Comparison of ENCODE assay signal across 8 cellular contexts in the genomic region with DNA sequence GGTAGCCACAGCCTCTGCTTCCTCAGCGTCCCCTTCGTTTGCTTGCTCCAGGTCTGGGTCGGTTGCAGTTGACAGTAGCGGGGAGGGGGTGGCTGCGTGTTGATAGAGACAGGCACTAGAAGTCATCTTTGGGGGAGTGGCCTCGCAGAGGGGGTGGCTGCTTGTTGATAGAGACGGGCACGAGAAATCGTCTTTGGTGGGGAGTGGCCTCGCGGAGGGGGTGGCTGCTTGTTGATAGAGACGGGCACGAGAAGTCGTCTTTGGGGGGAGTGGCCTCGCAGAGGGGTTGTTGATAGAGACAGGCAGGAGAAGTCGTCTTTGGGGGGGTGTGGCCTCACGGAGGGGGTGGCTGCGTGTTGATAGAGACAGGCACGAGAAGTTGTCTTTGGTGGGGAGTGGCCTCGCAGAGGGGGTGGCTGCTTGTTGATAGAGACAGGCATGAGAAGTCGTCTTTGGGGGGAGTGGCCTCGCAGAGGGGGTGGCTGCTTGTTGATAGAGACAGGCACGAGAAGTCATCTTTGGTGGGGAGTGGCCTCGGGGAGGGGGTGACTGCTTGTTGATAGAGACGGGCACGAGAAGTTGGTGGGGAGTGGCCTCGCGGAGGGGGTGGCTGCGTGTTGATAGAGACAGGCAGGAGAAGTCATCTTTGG.
DNase-seq lines count a peak whose midpoint lies in the region; ATAC-seq and TF ChIP-seq lines count a peak whose summit lies in the region.

No MANE protein-coding gene starts in this region.

- WGBS in ectodermal cell, 2 experiments: 5 to 6% methylated on average over 29 of the region's 29 CpGs

- H3K27me3 ChIP-seq in ectodermal cell (ENCODE audit: control insufficient read depth, insufficient read depth, low read length, poor library complexity, severe bottlenecking): no peaks in the 10 kb centered on the region
- H3K27me3 ChIP-seq in naive thymus-derived CD4-positive, alpha-beta T cell (ENCODE audit: control insufficient read depth in 2 of 2, insufficient read depth in 2 of 2, low read length in 2 of 2): no peaks in the 10 kb centered on the region

- peaks cover 0 to 2% (median 1%) of the 10 kb centered on the region in 3 donors for H3K27me3 Mint-ChIP-seq in CD14-positive monocyte (ENCODE audit: low read depth in 3 of 3)
- no peaks in the 10 kb centered on the region for H3K27me3 Mint-ChIP-seq in naive thymus-derived CD4-positive, alpha-beta T cell

- peaks cover 0 to 4% of the 10 kb centered on the region in 2 donors for H3K36me3 Mint-ChIP-seq in CD14-positive monocyte
- peaks cover 0 to 28% (median 12%) of the 10 kb centered on the region in 5 donors for H3K36me3 Mint-ChIP-seq in naive thymus-derived CD4-positive, alpha-beta T cell

- H3K36me3 ChIP-seq in ectodermal cell (ENCODE audit: control insufficient read depth, insufficient read depth, low read length): peaks cover 3% of the 10 kb centered on the region
- H3K36me3 ChIP-seq in naive thymus-derived CD4-positive, alpha-beta T cell (ENCODE audit: control insufficient read depth in 2 of 3, insufficient read depth in 3 of 3, low read length in 3 of 3): no peaks in the 10 kb centered on the region

- H3K27ac ChIP-seq in ectodermal cell (ENCODE audit: insufficient read depth, low read depth, low read length, poor library complexity, severe bottlenecking): no peak overlapping the region
- H3K27ac ChIP-seq in naive thymus-derived CD4-positive, alpha-beta T cell (ENCODE audit: low read depth, low read length): peak overlapping the region; percentile 38

- H3K4me3 ChIP-seq in ectodermal cell (ENCODE audit: insufficient read depth, low read depth, low read length): peak overlapping the region; percentile 22
- H3K4me3 ChIP-seq in naive thymus-derived CD4-positive, alpha-beta T cell (ENCODE audit: low read length): peak overlapping the region; percentile 24

- H3K4me3 Mint-ChIP-seq in CD14-positive monocyte: peak overlapping the region; percentile 67 to 79
- H3K4me3 Mint-ChIP-seq in naive thymus-derived CD4-positive, alpha-beta T cell: peak overlapping the region; percentile 18 to 90 (median 84)

- intact Hi-C loops in CD14-positive monocyte (cut with micrococcal nuclease): no loop called here
- intact Hi-C loops in naive thymus-derived CD4-positive, alpha-beta T cell (cut with micrococcal nuclease): no loop called here

- peaks cover 13% of the 10 kb centered on the region for H3K4me1 Mint-ChIP-seq in CD14-positive monocyte
- H3K4me1 Mint-ChIP-seq in naive thymus-derived CD4-positive, alpha-beta T cell: peaks cover 11 to 43% (median 37%) of the 10 kb centered on the region in 7 donors

- peaks cover 24 to 49% (median 37%) of the 10 kb centered on the region in 7 donors for H3K9me3 Mint-ChIP-seq in CD14-positive monocyte
- H3K9me3 Mint-ChIP-seq in naive thymus-derived CD4-positive, alpha-beta T cell: peaks cover 0 to 12% (median 0%) of the 10 kb centered on the region in 11 donors

- in situ Hi-C loops in GM13977 (cut with MboI; ENCODE audit: low pct_unique_long_range_greater_than_20kb, low sequenced_read_pairs, unreplicated experiment): no loop called here

- no peaks in the 10 kb centered on the region for H3K9me3 ChIP-seq in ectodermal cell (ENCODE audit: control insufficient read depth, low read length)
- no peaks in the 10 kb centered on the region for H3K9me3 ChIP-seq in naive thymus-derived CD4-positive, alpha-beta T cell (ENCODE audit: control insufficient read depth in 2 of 3, low read length in 3 of 3)

- peak overlapping the region in 5 of 7 donors; percentile 5 to 69 (median 35) for H3K27ac Mint-ChIP-seq in CD14-positive monocyte
- peak overlapping the region; percentile 57 to 96 (median 89) for H3K27ac Mint-ChIP-seq in naive thymus-derived CD4-positive, alpha-beta T cell

- TF ChIP-seq CTCF in CD14-positive monocyte (IDR thresholded peaks at IDR 0.05) (no peak), GM13977 (IDR thresholded peaks at IDR 0.05; ENCODE audit: extremely low read depth, insufficient read depth, missing control alignments) (no peak)

- no peaks in the 10 kb centered on the region for H3K4me1 ChIP-seq in ectodermal cell (ENCODE audit: control insufficient read depth, insufficient read depth, low read length)
- no peaks in the 10 kb centered on the region for H3K4me1 ChIP-seq in naive thymus-derived CD4-positive, alpha-beta T cell (ENCODE audit: control insufficient read depth in 2 of 2, insufficient read depth in 2 of 2, low read length in 2 of 2)

- peak; percentile 75 for ATAC-seq in naive thymus-derived CD4-positive, alpha-beta T cell

- CTCF ChIA-PET in naive thymus-derived CD4-positive, alpha-beta T cell (lab: Charles Lee): no interaction called here

- no peak for DNase-seq in CD14-positive monocyte (ENCODE audit: low spot score)
- DNase-seq in NCI-H748 (lab: John Stamatoyannopoulos, UW; ENCODE audit: unreplicated experiment): peak; percentile 69
- peak in 6 of 9 donors; percentile 34 to 91 (median 50) for DNase-seq in naive thymus-derived CD4-positive, alpha-beta T cell
- DNase-seq in GM19238 (ENCODE audit: insufficient read length, low spot score): no peak
- DNase-seq in NCI-H2196 (lab: John Stamatoyannopoulos, UW; ENCODE audit: unreplicated experiment): no peak
- no peak for DNase-seq in GM13977 (ENCODE audit: low spot score)
- DNase-seq in NCI-H128 (lab: John Stamatoyannopoulos, UW; ENCODE audit: unreplicated experiment): no peak

- POLR2A ChIA-PET in naive thymus-derived CD4-positive, alpha-beta T cell (lab: Charles Lee): no interaction called here

Comparison
In these comparisons a context has a peak if more than half of its experiments do, and no peak if none do; other contexts are left out.
1. DNase-seq: peak in NCI-H748 (single experiment) and naive thymus-derived CD4-positive, alpha-beta T cell (6 of 9); none in CD14-positive monocyte (single experiment), GM19238 (single experiment), NCI-H2196 (single experiment), GM13977 (single experiment) and NCI-H128 (single experiment).